ENCODE assay signal across 1 cellular context in genomic region chrX:119769388-119769787, GRCh38. TPM values are rescaled to one million over a fixed set of nuclear protein-coding genes. Genes with fewer than 3 reads are reported as not detected.
"Had no signal": no experiment of that assay in that cellular context is flagged by ENCODE, and none has a peak within 500 bp of the region (broad histone marks: within the 10 kb centered on the region; RNA-seq: fewer than 3 reads in every experiment).

No MANE protein-coding gene starts in this region.

RNA-seq across cellular contexts. Expression of gene SOWAHD, which starts 11.0 kb away (rescaled TPM):
- total RNA-seq: SK-MEL-5 had no signal
